Comparison of ENCODE assay signal across 1 cellular context in the genomic region with DNA sequence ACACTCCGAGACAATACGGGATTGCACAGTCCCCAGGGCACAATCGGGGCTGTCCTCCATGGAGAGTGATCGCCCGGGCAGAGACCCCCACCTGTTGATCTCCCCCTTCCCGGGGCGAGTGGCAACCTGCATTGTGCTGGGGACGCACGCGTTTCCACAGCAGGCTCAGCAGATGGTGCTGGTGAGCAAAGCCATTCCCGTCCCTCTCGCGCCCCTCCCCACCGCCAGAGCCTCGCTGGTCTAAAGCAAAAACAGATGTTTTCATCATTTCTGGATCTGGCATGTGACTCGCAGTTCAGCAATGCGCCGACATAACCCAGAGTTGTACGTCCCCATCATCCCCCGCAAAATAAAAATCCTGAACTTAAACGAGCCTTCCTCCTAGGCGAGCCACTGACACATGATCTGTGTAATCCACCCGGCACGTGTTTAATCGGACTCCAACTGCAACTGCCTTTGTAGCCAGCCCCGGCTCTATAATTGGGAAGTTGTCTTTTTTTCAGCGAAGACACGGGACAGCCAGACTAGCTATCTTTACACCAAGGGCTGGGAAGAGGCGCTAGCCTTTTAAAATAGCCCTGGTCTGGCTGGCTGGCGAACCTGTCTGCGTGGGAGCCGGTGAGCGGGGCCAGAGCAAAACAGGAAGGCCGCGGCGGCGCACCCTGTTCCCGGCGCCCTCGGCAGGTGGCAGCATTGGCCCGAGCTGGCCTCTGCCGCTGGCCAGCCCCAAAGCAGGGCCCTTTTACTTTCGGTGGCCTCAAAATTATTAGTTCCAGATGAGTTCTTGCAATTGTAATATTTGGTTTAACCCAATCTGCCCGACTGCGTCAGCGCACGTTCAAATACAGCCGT.
TF ChIP-seq lines count a peak whose summit lies in the region.

No MANE protein-coding gene starts in this region.

TF ChIP-seq in HepG2, 621 proteins besides CTCF, POLR2A, EP300 and RAD21 (continued from another document and continues in another):
- TF ChIP-seq, protein P1, sequence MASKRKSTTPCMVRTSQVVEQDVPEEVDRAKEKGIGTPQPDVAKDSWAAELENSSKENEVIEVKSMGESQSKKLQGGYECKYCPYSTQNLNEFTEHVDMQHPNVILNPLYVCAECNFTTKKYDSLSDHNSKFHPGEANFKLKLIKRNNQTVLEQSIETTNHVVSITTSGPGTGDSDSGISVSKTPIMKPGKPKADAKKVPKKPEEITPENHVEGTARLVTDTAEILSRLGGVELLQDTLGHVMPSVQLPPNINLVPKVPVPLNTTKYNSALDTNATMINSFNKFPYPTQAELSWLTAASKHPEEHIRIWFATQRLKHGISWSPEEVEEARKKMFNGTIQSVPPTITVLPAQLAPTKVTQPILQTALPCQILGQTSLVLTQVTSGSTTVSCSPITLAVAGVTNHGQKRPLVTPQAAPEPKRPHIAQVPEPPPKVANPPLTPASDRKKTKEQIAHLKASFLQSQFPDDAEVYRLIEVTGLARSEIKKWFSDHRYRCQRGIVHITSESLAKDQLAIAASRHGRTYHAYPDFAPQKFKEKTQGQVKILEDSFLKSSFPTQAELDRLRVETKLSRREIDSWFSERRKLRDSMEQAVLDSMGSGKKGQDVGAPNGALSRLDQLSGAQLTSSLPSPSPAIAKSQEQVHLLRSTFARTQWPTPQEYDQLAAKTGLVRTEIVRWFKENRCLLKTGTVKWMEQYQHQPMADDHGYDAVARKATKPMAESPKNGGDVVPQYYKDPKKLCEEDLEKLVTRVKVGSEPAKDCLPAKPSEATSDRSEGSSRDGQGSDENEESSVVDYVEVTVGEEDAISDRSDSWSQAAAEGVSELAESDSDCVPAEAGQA (IDR thresholded peaks at IDR 0.05; ENCODE audit: low read depth) = no peak
- TF ChIP-seq, protein P1 (CRISPR knock-in tag; IDR thresholded peaks at IDR 0.05; ENCODE audit: borderline replicate concordance) = peak; percentile 20; the same call in 1 of the 2 replicates
- TF ChIP-seq GATAD2A (CRISPR knock-in tag; IDR thresholded peaks at IDR 0.05) (no peak), RBFOX2 (IDR thresholded peaks at IDR 0.05; ENCODE audit: low read depth, low read length) (0 out of 2 replicates have a peak, but pooled peaks have one; percentile 16), DPF2 (CRISPR knock-in tag; IDR thresholded peaks at IDR 0.05; ENCODE audit: borderline replicate concordance, low read depth) (no peak), NFE2L2 (IDR thresholded peaks at IDR 0.05; ENCODE audit: low read length) (no peak), NRL (CRISPR knock-in tag; IDR thresholded peaks at IDR 0.05; ENCODE audit: borderline replicate concordance) (no peak), RBM39 (IDR thresholded peaks at IDR 0.05; ENCODE audit: low read depth, low read length, poor library complexity, severe bottlenecking) (peak; percentile 47), ZNF570 (CRISPR knock-in tag; IDR thresholded peaks at IDR 0.05; ENCODE audit: borderline replicate concordance) (no peak), CREM (IDR thresholded peaks at IDR 0.05) (no peak), CREM (CRISPR knock-in tag; IDR thresholded peaks at IDR 0.05) (no peak), JUNB (CRISPR knock-in tag; IDR thresholded peaks at IDR 0.05; ENCODE audit: borderline replicate concordance) (no peak), TFAP4 (IDR thresholded peaks at IDR 0.05; ENCODE audit: borderline replicate concordance, low read depth) (peak; percentile 53; the same call in 1 of the 2 replicates), SATB2 (CRISPR knock-in tag; IDR thresholded peaks at IDR 0.05) (no peak), ATF7 (IDR thresholded peaks at IDR 0.05) (no peak), ATF7 (CRISPR knock-in tag; IDR thresholded peaks at IDR 0.05) (no peak), ZMYM3 (CRISPR knock-in tag; IDR thresholded peaks at IDR 0.05) (no peak), ZNF205 (CRISPR knock-in tag; IDR thresholded peaks at IDR 0.05) (no peak), MED13 (CRISPR knock-in tag; IDR thresholded peaks at IDR 0.05) (no peak), ZNF784 (CRISPR knock-in tag; IDR thresholded peaks at IDR 0.05; ENCODE audit: borderline replicate concordance) (no peak; the same call in 1 of the 2 replicates), TARDBP (CRISPR knock-in tag; IDR thresholded peaks at IDR 0.05) (no peak; the same call in 1 of the 2 replicates), FOXM1 (CRISPR knock-in tag; IDR thresholded peaks at IDR 0.05) (no peak), ZBTB8A (CRISPR knock-in tag; IDR thresholded peaks at IDR 0.05; ENCODE audit: borderline replicate concordance, low read depth) (0 out of 2 replicates have a peak, but pooled peaks have one; percentile 51), NR1H2 (CRISPR knock-in tag; IDR thresholded peaks at IDR 0.05; ENCODE audit: borderline replicate concordance, low read depth) (no peak), ZSCAN9 (CRISPR knock-in tag; IDR thresholded peaks at IDR 0.05; ENCODE audit: borderline replicate concordance) (no peak), ZNF703 (CRISPR knock-in tag; IDR thresholded peaks at IDR 0.05; ENCODE audit: borderline replicate concordance) (no peak), ZNF101 (CRISPR knock-in tag; IDR thresholded peaks at IDR 0.05; ENCODE audit: borderline replicate concordance, low read depth) (no peak), ZNF710 (CRISPR knock-in tag; IDR thresholded peaks at IDR 0.05; ENCODE audit: borderline replicate concordance) (0 out of 2 replicates have a peak, but pooled peaks have one; percentile 46), RARA (CRISPR knock-in tag; IDR thresholded peaks at IDR 0.05) (no peak), RFX1 (IDR thresholded peaks at IDR 0.05) (no peak), ZNF879 (CRISPR knock-in tag; IDR thresholded peaks at IDR 0.05) (no peak), GZF1 (CRISPR knock-in tag; IDR thresholded peaks at IDR 0.05) (no peak), ZBTB26 (CRISPR knock-in tag; IDR thresholded peaks at IDR 0.05; ENCODE audit: borderline replicate concordance) (no peak; the same call in 1 of the 2 replicates), JARID2 (CRISPR knock-in tag; IDR thresholded peaks at IDR 0.05; ENCODE audit: insufficient replicate concordance) (no peak), CCAR2 (optimal IDR thresholded peaks at IDR 0.05; ENCODE audit: low read depth, low read length) (no peak), ZFP62 (CRISPR knock-in tag; IDR thresholded peaks at IDR 0.05) (no peak), ZNF652 (CRISPR knock-in tag; IDR thresholded peaks at IDR 0.05; ENCODE audit: borderline replicate concordance, low read depth) (no peak), ZNF253 (CRISPR knock-in tag; IDR thresholded peaks at IDR 0.05; ENCODE audit: borderline replicate concordance) (no peak), ZNF451 (CRISPR knock-in tag; IDR thresholded peaks at IDR 0.05) (no peak), HMGA1 (CRISPR knock-in tag; conservative IDR thresholded peaks at IDR 0.05) (no peak), THYN1 (CRISPR knock-in tag; IDR thresholded peaks at IDR 0.05; ENCODE audit: borderline replicate concordance, low read depth) (no peak), MZF1 (CRISPR knock-in tag; IDR thresholded peaks at IDR 0.05; ENCODE audit: borderline replicate concordance) (no peak), BCL6 (CRISPR knock-in tag; IDR thresholded peaks at IDR 0.05) (no peak; the same call in 1 of the 2 replicates)
- TF ChIP-seq, protein P2, sequence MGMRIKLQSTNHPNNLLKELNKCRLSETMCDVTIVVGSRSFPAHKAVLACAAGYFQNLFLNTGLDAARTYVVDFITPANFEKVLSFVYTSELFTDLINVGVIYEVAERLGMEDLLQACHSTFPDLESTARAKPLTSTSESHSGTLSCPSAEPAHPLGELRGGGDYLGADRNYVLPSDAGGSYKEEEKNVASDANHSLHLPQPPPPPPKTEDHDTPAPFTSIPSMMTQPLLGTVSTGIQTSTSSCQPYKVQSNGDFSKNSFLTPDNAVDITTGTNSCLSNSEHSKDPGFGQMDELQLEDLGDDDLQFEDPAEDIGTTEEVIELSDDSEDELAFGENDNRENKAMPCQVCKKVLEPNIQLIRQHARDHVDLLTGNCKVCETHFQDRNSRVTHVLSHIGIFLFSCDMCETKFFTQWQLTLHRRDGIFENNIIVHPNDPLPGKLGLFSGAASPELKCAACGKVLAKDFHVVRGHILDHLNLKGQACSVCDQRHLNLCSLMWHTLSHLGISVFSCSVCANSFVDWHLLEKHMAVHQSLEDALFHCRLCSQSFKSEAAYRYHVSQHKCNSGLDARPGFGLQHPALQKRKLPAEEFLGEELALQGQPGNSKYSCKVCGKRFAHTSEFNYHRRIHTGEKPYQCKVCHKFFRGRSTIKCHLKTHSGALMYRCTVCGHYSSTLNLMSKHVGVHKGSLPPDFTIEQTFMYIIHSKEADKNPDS (CRISPR knock-in tag; IDR thresholded peaks at IDR 0.05) = peak; percentile 57; the same call in 1 of the 2 replicates
- TF ChIP-seq, protein P3, sequence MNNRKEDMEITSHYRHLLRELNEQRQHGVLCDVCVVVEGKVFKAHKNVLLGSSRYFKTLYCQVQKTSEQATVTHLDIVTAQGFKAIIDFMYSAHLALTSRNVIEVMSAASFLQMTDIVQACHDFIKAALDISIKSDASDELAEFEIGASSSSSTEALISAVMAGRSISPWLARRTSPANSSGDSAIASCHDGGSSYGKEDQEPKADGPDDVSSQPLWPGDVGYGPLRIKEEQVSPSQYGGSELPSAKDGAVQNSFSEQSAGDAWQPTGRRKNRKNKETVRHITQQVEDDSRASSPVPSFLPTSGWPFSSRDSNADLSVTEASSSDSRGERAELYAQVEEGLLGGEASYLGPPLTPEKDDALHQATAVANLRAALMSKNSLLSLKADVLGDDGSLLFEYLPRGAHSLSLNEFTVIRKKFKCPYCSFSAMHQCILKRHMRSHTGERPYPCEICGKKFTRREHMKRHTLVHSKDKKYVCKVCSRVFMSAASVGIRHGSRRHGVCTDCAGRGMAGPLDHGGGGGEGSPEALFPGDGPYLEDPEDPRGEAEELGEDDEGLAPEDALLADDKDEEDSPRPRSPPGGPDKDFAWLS (CRISPR knock-in tag; IDR thresholded peaks at IDR 0.05; ENCODE audit: borderline replicate concordance) = no peak
- TF ChIP-seq, protein P4, sequence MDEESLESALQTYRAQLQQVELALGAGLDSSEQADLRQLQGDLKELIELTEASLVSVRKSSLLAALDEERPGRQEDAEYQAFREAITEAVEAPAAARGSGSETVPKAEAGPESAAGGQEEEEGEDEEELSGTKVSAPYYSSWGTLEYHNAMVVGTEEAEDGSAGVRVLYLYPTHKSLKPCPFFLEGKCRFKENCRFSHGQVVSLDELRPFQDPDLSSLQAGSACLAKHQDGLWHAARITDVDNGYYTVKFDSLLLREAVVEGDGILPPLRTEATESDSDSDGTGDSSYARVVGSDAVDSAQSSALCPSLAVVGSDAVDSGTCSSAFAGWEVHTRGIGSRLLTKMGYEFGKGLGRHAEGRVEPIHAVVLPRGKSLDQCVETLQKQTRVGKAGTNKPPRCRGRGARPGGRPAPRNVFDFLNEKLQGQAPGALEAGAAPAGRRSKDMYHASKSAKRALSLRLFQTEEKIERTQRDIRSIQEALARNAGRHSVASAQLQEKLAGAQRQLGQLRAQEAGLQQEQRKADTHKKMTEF (CRISPR knock-in tag; IDR thresholded peaks at IDR 0.05) = no peak; the same call in 1 of the 2 replicates
